ENCODE assay signal across 8 cellular contexts in genomic region chr11:69642549-69642912, GRCh38. TPM values are rescaled to one million over a fixed set of nuclear protein-coding genes. Genes with fewer than 3 reads are reported as not detected.
DNase-seq lines count a peak whose midpoint lies in the region; ATAC-seq and TF ChIP-seq lines count a peak whose summit lies in the region.

No MANE protein-coding gene starts in this region.

- no peaks in the 10 kb centered on the region for H3K36me3 Mint-ChIP-seq in activated CD4-positive, alpha-beta memory T cell treated with anti-CD3 and anti-CD28 coated beads for 36 hours

- H3K27ac ChIP-seq in osteoblast (ENCODE audit: low read depth, low read length) = peak overlapping the region; percentile 93

- H3K4me3 Mint-ChIP-seq in activated CD4-positive, alpha-beta memory T cell treated with anti-CD3 and anti-CD28 coated beads for 36 hours = no peak overlapping the region

- H3K36me3 ChIP-seq in osteoblast (ENCODE audit: insufficient read depth, low read length) = peaks cover 44% of the 10 kb centered on the region

- H3K4me1 Mint-ChIP-seq in activated CD4-positive, alpha-beta memory T cell treated with anti-CD3 and anti-CD28 coated beads for 36 hours (ENCODE audit: low read depth) = peaks cover 22% of the 10 kb centered on the region

- H3K27ac Mint-ChIP-seq in activated CD4-positive, alpha-beta memory T cell treated with anti-CD3 and anti-CD28 coated beads for 36 hours = no peak overlapping the region

- H3K79me2 ChIP-seq in osteoblast (ENCODE audit: insufficient read depth, low read length) = peaks cover 73% of the 10 kb centered on the region

- peaks cover 46% of the 10 kb centered on the region for H3K4me1 ChIP-seq in osteoblast (ENCODE audit: insufficient read depth, low read length)

- peak overlapping the region; percentile 78 for H3K4me2 ChIP-seq in osteoblast (ENCODE audit: insufficient read depth, low read length)

- no peak for TF ChIP-seq CTCF in osteoblast (IDR thresholded peaks at IDR 0.05; ENCODE audit: extremely low read depth, low read depth, low read length)

- peaks cover 47% of the 10 kb centered on the region for H4K20me1 ChIP-seq in osteoblast (ENCODE audit: insufficient read depth, low read length)

- H3K9me3 Mint-ChIP-seq in activated CD4-positive, alpha-beta memory T cell treated with anti-CD3 and anti-CD28 coated beads for 36 hours = no peaks in the 10 kb centered on the region

- CTCF ChIA-PET in activated CD4-positive, alpha-beta memory T cell treated with anti-CD3 and anti-CD28 coated beads for 36 hours (lab: Charles Lee) = interaction anchor here (0.9 to 4.3 kb wide), 9 partner anchors 28 to 541 kb away, joined by 3 to 62 read pairs (median 3); partner anchors contain the start of gene MYEOV

- H3K27me3 ChIP-seq in osteoblast (ENCODE audit: insufficient read depth, low read length) = no peaks in the 10 kb centered on the region

- H2AFZ ChIP-seq in osteoblast (ENCODE audit: low read length) = no peak overlapping the region

- POLR2A ChIA-PET in activated CD4-positive, alpha-beta memory T cell treated with anti-CD3 and anti-CD28 coated beads for 36 hours (lab: Charles Lee) = interaction anchor here (0.6 kb wide), 1 partner anchor 179 kb away, joined by 3 read pairs; no protein-coding TSS in a partner anchor

- intact Hi-C loops in activated CD4-positive, alpha-beta memory T cell treated with anti-CD3 and anti-CD28 coated beads for 36 hours (cut with micrococcal nuclease) = loop anchor here (5.0 kb wide), 1 partner anchor 405 kb away; no protein-coding TSS in a partner anchor

- peak; percentile 8 for ATAC-seq in esophagus mucosa
- ATAC-seq in GM18861 (IDR thresholded peaks at IDR 0.05; ENCODE audit: unreplicated experiment) = no peak

- peak overlapping the region; percentile 91 for H3K4me3 ChIP-seq in osteoblast (ENCODE audit: insufficient read depth, low read length)

- DNase-seq in DMS53 (lab: John Stamatoyannopoulos, UW) (peak; percentile 66), DMS53 treated with DMSO at 0.1 percent for 48 hours (lab: John Stamatoyannopoulos, UW; ENCODE audit: unreplicated experiment) (no peak), osteoblast (ENCODE audit: insufficient read length, low spot score, missing footprints) (peak; percentile 83), DMS79 treated with DMSO at 0.1 percent for 48 hours (lab: John Stamatoyannopoulos, UW) (no peak), OCI-M2 (lab: John Stamatoyannopoulos, UW; ENCODE audit: unreplicated experiment) (no peak)
- peak; percentile 38 for DNase-seq in activated CD4-positive, alpha-beta memory T cell treated with anti-CD3 and anti-CD28 coated beads for 36 hours

- no peaks in the 10 kb centered on the region for H3K9me3 ChIP-seq in osteoblast (ENCODE audit: low read depth, low read length)

- H3K27me3 Mint-ChIP-seq in activated CD4-positive, alpha-beta memory T cell treated with anti-CD3 and anti-CD28 coated beads for 36 hours = peaks cover 27% of the 10 kb centered on the region

RNA-seq across cellular contexts. Expression of gene CCND1, which starts 1.6 kb away (rescaled TPM):
- total RNA-seq in activated CD4-positive, alpha-beta memory T cell treated with anti-CD3 and anti-CD28 coated beads for 36 hours = 1 to 10 TPM in 1 of 2 experiments, under 1 TPM in 1; 0.19 to 1.3 TPM
- total RNA-seq in esophagus mucosa (63.7 TPM), osteoblast (187 and 237 TPM in 2 replicates)

RNA-seq across cellular contexts. Expression of gene LTO1, which starts 32.6 kb away (rescaled TPM):
- 10 to 100 TPM; 16.3 to 16.7 TPM for total RNA-seq in activated CD4-positive, alpha-beta memory T cell treated with anti-CD3 and anti-CD28 coated beads for 36 hours
- total RNA-seq in esophagus mucosa (12.1 TPM), osteoblast (21.8 and 24.6 TPM in 2 replicates)

Comparison
In these comparisons a context has a peak if more than half of its experiments do, and no peak if none do; other contexts are left out.
1. DNase-seq: peak in DMS53 (single experiment), activated CD4-positive, alpha-beta memory T cell treated with anti-CD3 and anti-CD28 coated beads for 36 hours (single experiment) and osteoblast (single experiment); none in DMS53 treated with DMSO at 0.1 percent for 48 hours (single experiment), DMS79 treated with DMSO at 0.1 percent for 48 hours (single experiment) and OCI-M2 (single experiment).
2. RNA of gene CCND1, which starts 1.6 kb away (total RNA-seq): 187 to 237 TPM in osteoblast and 63.7 TPM in esophagus mucosa (single experiment); 0.19 to 1.3 TPM in activated CD4-positive, alpha-beta memory T cell treated with anti-CD3 and anti-CD28 coated beads for 36 hours; every median in the first group is over 10 times any median in the second.